ENCODE assay signal across 7 cellular contexts in genomic region chr12:48998497-48999353, GRCh38. TPM values are rescaled to one million over a fixed set of nuclear protein-coding genes. Genes with fewer than 3 reads are reported as not detected.
DNase-seq lines count a peak whose midpoint lies in the region; ATAC-seq and TF ChIP-seq lines count a peak whose summit lies in the region.
"Had no signal": no experiment of that assay in that cellular context is flagged by ENCODE, and none has a peak within 500 bp of the region (broad histone marks: within the 10 kb centered on the region; RNA-seq: fewer than 3 reads in every experiment).

No MANE protein-coding gene starts in this region.

- DNase-seq in GF-D8 (lab: John Stamatoyannopoulos, UW), result peak; percentile 9
- no peak for DNase-seq in central memory CD8-positive, alpha-beta T cell (ENCODE audit: low spot score in 2 of 2)
- DNase-seq in ovary, result no peak
- no peak for DNase-seq in NCI-H1105 treated with DMSO at 0.1 percent for 48 hours (lab: John Stamatoyannopoulos, UW)
- DNase-seq in germinal center (ENCODE audit: low spot score), result no peak

- no peak for TF ChIP-seq EP300 in ovary (IDR thresholded peaks at IDR 0.05)

- H3K27ac ChIP-seq in HUES6 (ENCODE audit: low read depth, low read length) (no peak overlapping the region), ovary (no peak overlapping the region)

- H3K9me3 ChIP-seq in HUES6 (ENCODE audit: control insufficient read depth, insufficient read depth, low read depth, low read length) (no peaks in the 10 kb centered on the region), ovary (no peaks in the 10 kb centered on the region)

- H3K9me3 Mint-ChIP-seq in central memory CD8-positive, alpha-beta T cell, result no peaks in the 10 kb centered on the region

- ATAC-seq in central memory CD8-positive, alpha-beta T cell (replicated peaks; ENCODE audit: extremely low read depth, poor library complexity, severe bottlenecking), result peak; percentile 21

- peaks cover 68% of the 10 kb centered on the region for H3K27me3 Mint-ChIP-seq in central memory CD8-positive, alpha-beta T cell

- peaks cover 17% of the 10 kb centered on the region; the same call in 1 of the 2 replicates for H3K36me3 ChIP-seq in HUES6 (ENCODE audit: control insufficient read depth, insufficient read depth, low read length)
- H3K36me3 ChIP-seq in ovary, result no peaks in the 10 kb centered on the region

- peaks cover 72% of the 10 kb centered on the region for H3K27me3 ChIP-seq in HUES6 (ENCODE audit: control insufficient read depth, insufficient read depth, low read length)
- H3K27me3 ChIP-seq in ovary, result no peaks in the 10 kb centered on the region

- H3K4me1 ChIP-seq in HUES6 (ENCODE audit: control insufficient read depth, insufficient read depth, low read length), result peaks cover 35% of the 10 kb centered on the region
- H3K4me1 ChIP-seq in ovary (ENCODE audit: insufficient read depth), result peaks cover 6% of the 10 kb centered on the region

- peaks cover 31% of the 10 kb centered on the region for H3K36me3 Mint-ChIP-seq in central memory CD8-positive, alpha-beta T cell (ENCODE audit: insufficient read depth)

- H3K4me3 ChIP-seq in HUES6 (ENCODE audit: low read depth, low read length), result peak overlapping the region; percentile 54
- H3K4me3 ChIP-seq in ovary, result peak overlapping the region; percentile 33

- intact Hi-C loops in ovary (cut with DNase I), result loop anchor here in 2 of 4 donors (5.0 to 10.0 kb wide), 2 partner anchors 134 to 146 kb away; partner anchors contain the start of genes DDX23 (in 1 of the 2) and RND1 (in 1 of the 2)

- H3K9ac ChIP-seq in HUES6 (ENCODE audit: low read length), result no peak overlapping the region

- peak overlapping the region; percentile 66 for H3K4me3 Mint-ChIP-seq in central memory CD8-positive, alpha-beta T cell

- TF ChIP-seq POLR2A in ovary (IDR thresholded peaks at IDR 0.05), result no peak

- H3K27ac Mint-ChIP-seq in central memory CD8-positive, alpha-beta T cell (ENCODE audit: low read depth), result no peak overlapping the region

- TF ChIP-seq CTCF in ovary (IDR thresholded peaks at IDR 0.05), result no peak

- WGBS in ovary, 3 donors, result 1% methylated on average over 45 to 48 of the region's 48 CpGs

- H3K4me1 Mint-ChIP-seq in central memory CD8-positive, alpha-beta T cell, result peaks cover 37% of the 10 kb centered on the region

RNA-seq across cellular contexts. Expression of gene DDN, which starts 0.5 kb away (rescaled TPM):
- under 1 TPM in 1 of 7 donors, not detected in 6; 0.05 TPM for total RNA-seq in ovary
- under 1 TPM; 0.04 to 0.28 TPM for polyA plus RNA-seq in ovary

RNA-seq across cellular contexts. Expression of gene PRKAG1, which starts 19.9 kb away (rescaled TPM):
- total RNA-seq in ovary, result 10 to 100 TPM; 25.6 to 58.2 (median 35.8) TPM
- polyA plus RNA-seq in ovary, result 10 to 100 TPM; 38.3 to 98.5 TPM

RNA-seq across cellular contexts. Expression of gene WNT1, which starts 20.6 kb away (rescaled TPM):
- not detected for total RNA-seq in ovary
- not detected for polyA plus RNA-seq in ovary
- total RNA-seq: SK-MEL-5 had no signal

RNA-seq across cellular contexts. Expression of gene WNT10B, which starts 27.2 kb away (rescaled TPM):
- total RNA-seq in ovary, result under 1 TPM in 1 of 7 donors, not detected in 6; 0.24 TPM
- under 1 TPM; 0.19 to 0.97 TPM for polyA plus RNA-seq in ovary

RNA-seq across cellular contexts. Expression of gene ARF3, which starts 41.4 kb away (rescaled TPM):
- 100 to 1,000 TPM in 4 of 7 donors, 10 to 100 TPM in 3; 25.5 to 123 (median 100) TPM for total RNA-seq in ovary
- 100 to 1,000 TPM in 1 of 2 donors, 10 to 100 TPM in 1; 59.0 to 243 TPM for polyA plus RNA-seq in ovary
